ENCODE assay signal across 15 cellular contexts in the genomic region with DNA sequence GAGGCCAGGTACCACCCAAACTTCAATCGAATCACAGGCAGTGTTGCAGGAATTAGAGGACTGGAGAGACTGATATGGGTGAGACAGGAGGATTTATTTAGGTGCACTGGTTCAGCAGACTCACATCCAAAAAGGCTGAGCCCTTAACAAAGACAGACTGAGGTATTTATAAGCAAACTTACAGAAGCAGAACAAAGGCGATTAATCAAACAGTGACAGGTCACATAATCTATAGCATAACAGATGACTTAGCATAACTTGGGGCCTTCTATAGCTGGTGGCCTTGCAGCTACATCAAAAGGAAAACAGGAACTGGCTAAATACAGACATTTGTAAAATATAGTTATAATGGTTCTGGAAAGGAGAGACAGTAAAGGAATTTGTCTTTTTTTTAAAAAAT. TPM values are rescaled to one million over a fixed set of nuclear protein-coding genes. Genes with fewer than 3 reads are reported as not detected.
DNase-seq lines count a peak whose midpoint lies in the region; ATAC-seq, FAIRE-seq and TF ChIP-seq lines count a peak whose summit lies in the region.
"Had no signal": no experiment of that assay in that cellular context is flagged by ENCODE, and none has a peak within 500 bp of the region (broad histone marks: within the 10 kb centered on the region; RNA-seq: fewer than 3 reads in every experiment).

No MANE protein-coding gene starts in this region.

- H3K4me3 ChIP-seq in Caco-2 (ENCODE audit: low read depth, low read length), result no peak overlapping the region
- H3K4me3 ChIP-seq in K562, result no peak overlapping the region
- H3K4me3 ChIP-seq in WERI-Rb-1 (ENCODE audit: low read depth, low read length), result no peak overlapping the region
- H3K4me3 ChIP-seq: BLaER1 had no signal

- no peak; the same call in 1 of the 2 replicates for TF ChIP-seq EP300 in K562 (IDR thresholded peaks at IDR 0.05; ENCODE audit: low read length)

- TF ChIP-seq CTCF in Caco-2 (IDR thresholded peaks at IDR 0.05; ENCODE audit: insufficient read depth in 1 of 2, low read depth in 1 of 2, low read length in 1 of 2, severe bottlenecking in 1 of 2, unreplicated experiment in 1 of 2) (no peak), K562 (IDR thresholded peaks at IDR 0.05 in 2 of 3, conservative IDR thresholded peaks at IDR 0.05 in 1 of 3; ENCODE audit: insufficient read depth in 2 of 3, low read depth in 1 of 3, low read length in 3 of 3) (no peak), WERI-Rb-1 (IDR thresholded peaks at IDR 0.05; ENCODE audit: low read depth, low read length) (no peak)

- no peaks in the 10 kb centered on the region for H3K27me3 Mint-ChIP-seq in Caco-2 (ENCODE audit: insufficient read depth, unreplicated experiment)
- H3K27me3 Mint-ChIP-seq: stimulated activated naive B cell treated with anti-CD40 and anti-IgM and Interleukin-4, amounts not matched to agents 10 μg/mL and 1 μg/mL and 100 μg/mL, for 72 hours had no signal

- POLR2A ChIA-PET in Caco-2 (lab: Charles Lee) (interaction anchor here (1.4 kb wide), 1 partner anchor 63 kb away, joined by 3 read pairs; no protein-coding TSS in a partner anchor), HEK293T (lab: Yijun Ruan, JAX) (interaction anchor here (1.1 kb wide), 1 partner anchor 12 kb away, joined by 4 read pairs; no protein-coding TSS in a partner anchor), K562 (lab: Yijun Ruan, JAX) (interaction anchor here (1.0 kb wide), 1 partner anchor 55 kb away, joined by 3 read pairs; no protein-coding TSS in a partner anchor)

- H3K27me3 ChIP-seq in Caco-2 (replicated peaks; ENCODE audit: control insufficient read depth, insufficient read depth, low read length), result no peaks in the 10 kb centered on the region
- H3K27me3 ChIP-seq in K562 (ENCODE audit: control insufficient read depth in 2 of 2, insufficient read depth in 2 of 2, low read length in 2 of 2), result no peaks in the 10 kb centered on the region
- no peaks in the 10 kb centered on the region for H3K27me3 ChIP-seq in WERI-Rb-1 (ENCODE audit: insufficient read depth, low read depth, severe bottlenecking)
- H3K27me3 ChIP-seq: BLaER1 had no signal

- in situ Hi-C loops in K562 (cut with MboI), result no loop called here

- FAIRE-seq in RCC 7860 (lab: Jason Lieb, UNC) (no peak), K562 (lab: Jason Lieb, UNC) (peak; percentile 77)

- 88% methylated on average over 1 of the region's 2 CpGs for WGBS in K562 (ENCODE audit: insufficient coverage, low coverage, missing lambda C conversion rate)

- CTCF ChIA-PET in Caco-2 (lab: Charles Lee) (interaction anchor here (0.7 to 1.3 kb wide), 2 partner anchors 60 to 114 kb away, joined by 4 to 5 read pairs; no protein-coding TSS in a partner anchor), HEK293T (lab: Yijun Ruan, JAX) (no interaction called here), K562 (lab: Yijun Ruan, JAX; ENCODE audit: low intra/inter-chr PET ratio) (no interaction called here)

- H3K4me1 Mint-ChIP-seq in Caco-2 (ENCODE audit: low read depth, unreplicated experiment), result peaks cover 19% of the 10 kb centered on the region

- no peak overlapping the region for H2AFZ ChIP-seq in K562 (ENCODE audit: low read depth, low read length)

- H3K79me2 ChIP-seq in K562 (ENCODE audit: control insufficient read depth, insufficient read depth, low read length), result peaks cover 10% of the 10 kb centered on the region

- ATAC-seq in K562 (peak; percentile 24; the same call in 2 of the 3 replicates), HG02884 (IDR thresholded peaks at IDR 0.05; ENCODE audit: unreplicated experiment) (no peak), HG02840 (IDR thresholded peaks at IDR 0.05; ENCODE audit: low FRiP score, unreplicated experiment) (no peak), HG03378 (IDR thresholded peaks at IDR 0.05; ENCODE audit: unreplicated experiment) (no peak)
- ATAC-seq: sciatic nerve had no signal

- peaks cover 19% of the 10 kb centered on the region for H3K4me1 ChIP-seq in Caco-2
- H3K4me1 ChIP-seq in K562 (replicated peaks in 1 of 2; ENCODE audit: control insufficient read depth in 2 of 2, insufficient read depth in 2 of 2, low read length in 2 of 2), result peaks cover 7 to 26% of the 10 kb centered on the region in 2 experiments; a peak in 4 of 5 replicates

- peaks cover 32% of the 10 kb centered on the region for H3K36me3 Mint-ChIP-seq in Caco-2 (ENCODE audit: insufficient read depth, unreplicated experiment)

- H3K4me2 ChIP-seq in K562 (ENCODE audit: insufficient read depth, low read length), result peak overlapping the region; percentile 8; the same call in 1 of the 2 replicates
- H3K4me2 ChIP-seq: BLaER1 had no signal

- H3K4me3 Mint-ChIP-seq in Caco-2 (ENCODE audit: unreplicated experiment), result peak overlapping the region; percentile 52
- H3K4me3 Mint-ChIP-seq: brain had no signal

- no peaks in the 10 kb centered on the region for H4K20me1 ChIP-seq in K562 (replicated peaks; ENCODE audit: control insufficient read depth, insufficient read depth, low read length)
- H4K20me1 ChIP-seq: BLaER1 had no signal

- H3K9ac ChIP-seq in K562 (ENCODE audit: insufficient read depth in 1 of 2, low read depth in 2 of 2, low read length in 2 of 2), result no peak overlapping the region
- H3K9ac ChIP-seq: BLaER1 had no signal

- H3K9me1 ChIP-seq in K562 (ENCODE audit: control insufficient read depth, insufficient read depth, low read length), result no peaks in the 10 kb centered on the region

- peaks cover 9% of the 10 kb centered on the region; the same call in 1 of the 2 replicates for H3K9me3 ChIP-seq in Caco-2
- peaks cover 9% of the 10 kb centered on the region for H3K9me3 ChIP-seq in K562 (replicated peaks; ENCODE audit: control insufficient read depth, insufficient read depth, low read depth, low read length)
- H3K9me3 ChIP-seq in WERI-Rb-1 (ENCODE audit: severe bottlenecking), result no peaks in the 10 kb centered on the region

- H3K9me3 Mint-ChIP-seq in Caco-2 (ENCODE audit: unreplicated experiment), result no peaks in the 10 kb centered on the region

- intact Hi-C loops in Caco-2 (cut with micrococcal nuclease; ENCODE audit: unreplicated experiment) (loop anchor here (5.0 kb wide), 1 partner anchor 112 kb away; a partner anchor contains a TSS), K562 (cut with micrococcal nuclease) (no loop called here)

- H3K27ac Mint-ChIP-seq in Caco-2 (ENCODE audit: unreplicated experiment), result peak overlapping the region; percentile 89

- DNase-seq in Caco-2 (no peak), HEK293T (ENCODE audit: extremely low spot score) (no peak), RCC 7860 (ENCODE audit: low spot score) (peak; percentile 3), K562 (ENCODE audit: extremely low read depth in 1 of 4, low spot score in 3 of 4) (peak in 2 of 4 experiments; percentile 46 to 64), WERI-Rb-1 (no peak)
- DNase-seq: NCI-H1694 had no signal

- TF ChIP-seq RAD21 in K562 (CRISPR knock-in tag; conservative IDR thresholded peaks at IDR 0.05 in 1 of 2, IDR thresholded peaks at IDR 0.05 in 1 of 2), result no peak

- BruUV-seq in Caco-2 (replicated peaks; lab: Mats Ljungman, UMichigan), result no TSS peak
- no TSS peak for BruUV-seq in K562 (replicated peaks; lab: Mats Ljungman, UMichigan)

- TF ChIP-seq POLR2A in K562 (conservative IDR thresholded peaks at IDR 0.05), result no peak

- H3K27ac ChIP-seq in K562 (ENCODE audit: extremely low read depth, low read depth, low read length) (peak overlapping the region; percentile 73; the same call in 2 of the 3 replicates), WERI-Rb-1 (no peak overlapping the region)
- H3K27ac ChIP-seq: BLaER1 had no signal

- no peaks in the 10 kb centered on the region for H3K36me3 ChIP-seq in Caco-2 (ENCODE audit: control insufficient read depth, insufficient read depth, low read length)
- H3K36me3 ChIP-seq in K562 (ENCODE audit: control insufficient read depth, insufficient read depth, low read length), result 0 out of 3 replicates have a peak, but pooled peaks cover 3% of the 10 kb centered on the region
- H3K36me3 ChIP-seq in WERI-Rb-1, result no peaks in the 10 kb centered on the region
- H3K36me3 ChIP-seq: BLaER1 had no signal

RNA-seq across cellular contexts. Expression of a gene that starts 2.1 kb away (rescaled TPM):
- total RNA-seq in Caco-2 (2022) (55.8 and 60.9 TPM in 2 replicates), K562 (2014; rRNA removed) (29.3 and 38.4 TPM in 2 replicates), K562 (2014; rRNA removed; fragmentation: Illumina TruSeq; extraction: Trizol) (6.6 and 6.8 TPM in 2 replicates), K562 (2015; rRNA removed; fragmentation: Illumina TruSeq; extraction: Trizol) (5.9 and 7.1 TPM in 2 replicates), K562 (2021) (43.2 and 43.6 TPM in 2 replicates)
- 5.5 and 9.0 TPM in 2 replicates for total RNA-seq in K562 (2011; cell fraction: chromatin; rRNA removed; ENCODE audit: low replicate concordance)
- 9.2 and 9.3 TPM in 2 replicates for total RNA-seq in K562 (2011; cell fraction: nucleolus; rRNA removed)
- total RNA-seq in K562 (2011; cell fraction: nucleoplasm; rRNA removed), result 7.9 and 8.4 TPM in 2 replicates
- polyA plus RNA-seq in K562 (2011; rRNA removed) (16.7 and 39.5 TPM in 2 replicates), K562 (2014; fragmentation: Illumina TruSeq; extraction: Trizol) (57.9 and 62.9 TPM in 2 replicates), K562 (2014; fragmentation: Nextera tagmentation; extraction: Ambion mirVana) (100 to 1,000 TPM; 160 to 166 TPM), K562 (2014; rRNA removed) (49.5 and 58.1 TPM in 2 replicates)
- 27.9 and 68.7 TPM in 2 replicates for polyA plus RNA-seq in K562 (2011; cell fraction: cytosol; rRNA removed)
- 10.0 and 16.1 TPM in 2 replicates for polyA plus RNA-seq in K562 (2011; cell fraction: nucleus; rRNA removed)
- polyA plus RNA-seq in K562 (2012), result 41.8 and 64.6 TPM in 2 replicates
- 12.6 and 31.1 TPM in 2 replicates for polyA minus RNA-seq in K562 (2011; rRNA and poly(A)+ RNA removed)
- polyA minus RNA-seq in K562 (2011; cell fraction: cytosol; rRNA and poly(A)+ RNA removed), result 10.2 and 18.5 TPM in 2 replicates
- 3.0 TPM in 2 replicates for polyA minus RNA-seq in K562 (2011; cell fraction: nucleus; rRNA and poly(A)+ RNA removed)

RNA-seq across cellular contexts. Expression of a gene that starts 26.8 kb away (rescaled TPM):
- total RNA-seq in Caco-2 (2022) (not detected in 2 replicates), K562 (2014; rRNA removed) (not detected in 2 replicates), K562 (2014; rRNA removed; fragmentation: Illumina TruSeq; extraction: Trizol) (not detected in 2 replicates), K562 (2015; rRNA removed; fragmentation: Illumina TruSeq; extraction: Trizol) (not detected in 2 replicates), K562 (2021) (not detected in 2 replicates)
- not detected in 2 replicates for total RNA-seq in K562 (2011; cell fraction: chromatin; rRNA removed; ENCODE audit: low replicate concordance)
- not detected in 2 replicates for total RNA-seq in K562 (2011; cell fraction: nucleolus; rRNA removed)
- total RNA-seq in K562 (2011; cell fraction: nucleoplasm; rRNA removed), result not detected in 2 replicates
- polyA plus RNA-seq in K562 (2011; rRNA removed) (not detected in 2 replicates), K562 (2014; fragmentation: Illumina TruSeq; extraction: Trizol) (not detected in 2 replicates), K562 (2014; fragmentation: Nextera tagmentation; extraction: Ambion mirVana) (under 1 TPM in 1 of 2 experiments, not detected in 1; 0.04 TPM), K562 (2014; rRNA removed) (not detected in 2 replicates)
- not detected in 2 replicates for polyA plus RNA-seq in K562 (2011; cell fraction: cytosol; rRNA removed)
- polyA plus RNA-seq in K562 (2011; cell fraction: nucleus; rRNA removed), result not detected in 2 replicates
- polyA plus RNA-seq in K562 (2012), result not detected in 2 replicates
- not detected in 2 replicates for polyA minus RNA-seq in K562 (2011; rRNA and poly(A)+ RNA removed)
- polyA minus RNA-seq in K562 (2011; cell fraction: cytosol; rRNA and poly(A)+ RNA removed), result not detected in 2 replicates
- polyA minus RNA-seq in K562 (2011; cell fraction: nucleus; rRNA and poly(A)+ RNA removed), result not detected in 2 replicates
- total RNA-seq: fibroblast of villous mesenchyme, IMR-90 had no signal
- polyA plus RNA-seq: IMR-90 had no signal

RNA-seq across cellular contexts. Expression of a gene that starts 29.8 kb away (rescaled TPM):
- total RNA-seq in Caco-2 (2022), result 24.2 and 25.1 TPM in 2 replicates
- 12.1 and 20.9 TPM in 2 replicates for total RNA-seq in K562 (2011; cell fraction: chromatin; rRNA removed; ENCODE audit: low replicate concordance)
- 11.8 and 13.8 TPM in 2 replicates for total RNA-seq in K562 (2011; cell fraction: nucleolus; rRNA removed)
- 19.7 and 42.2 TPM in 2 replicates for total RNA-seq in K562 (2011; cell fraction: nucleoplasm; rRNA removed)
- total RNA-seq in K562 (2014; rRNA removed), result 12.4 and 15.1 TPM in 2 replicates
- 14.4 and 15.6 TPM in 2 replicates for total RNA-seq in K562 (2014; rRNA removed; fragmentation: Illumina TruSeq; extraction: Trizol)
- 15.8 and 15.9 TPM in 2 replicates for total RNA-seq in K562 (2015; rRNA removed; fragmentation: Illumina TruSeq; extraction: Trizol)
- 90.1 and 90.9 TPM in 2 replicates for total RNA-seq in K562 (2021)
- polyA plus RNA-seq in K562 (2011; rRNA removed), result 44.4 and 54.7 TPM in 2 replicates
- polyA plus RNA-seq in K562 (2011; cell fraction: cytosol; rRNA removed), result 47.1 and 53.6 TPM in 2 replicates
- 24.0 and 25.6 TPM in 2 replicates for polyA plus RNA-seq in K562 (2011; cell fraction: nucleus; rRNA removed)
- polyA plus RNA-seq in K562 (2012), result 76.3 and 80.4 TPM in 2 replicates
- polyA plus RNA-seq in K562 (2014; fragmentation: Illumina TruSeq; extraction: Trizol), result 116 and 118 TPM in 2 replicates
- polyA plus RNA-seq in K562 (2014; fragmentation: Nextera tagmentation; extraction: Ambion mirVana), result 100 to 1,000 TPM; 226 to 285 TPM
- polyA plus RNA-seq in K562 (2014; rRNA removed), result 55.5 and 59.8 TPM in 2 replicates
- 24.1 and 28.9 TPM in 2 replicates for polyA minus RNA-seq in K562 (2011; rRNA and poly(A)+ RNA removed)
- polyA minus RNA-seq in K562 (2011; cell fraction: cytosol; rRNA and poly(A)+ RNA removed), result 30.9 and 31.5 TPM in 2 replicates
- 4.7 and 7.6 TPM in 2 replicates for polyA minus RNA-seq in K562 (2011; cell fraction: nucleus; rRNA and poly(A)+ RNA removed)

RNA-seq across cellular contexts. Expression of a gene that starts 36.7 kb away (rescaled TPM):
- total RNA-seq in Caco-2 (2022) (0.19 and 0.39 TPM in 2 replicates), K562 (2014; rRNA removed) (4.3 and 6.4 TPM in 2 replicates), K562 (2014; rRNA removed; fragmentation: Illumina TruSeq; extraction: Trizol) (3.0 and 3.7 TPM in 2 replicates), K562 (2015; rRNA removed; fragmentation: Illumina TruSeq; extraction: Trizol) (6.4 and 6.8 TPM in 2 replicates), K562 (2021) (9.1 and 9.6 TPM in 2 replicates)
- 10.1 and 16.3 TPM in 2 replicates for total RNA-seq in K562 (2011; cell fraction: chromatin; rRNA removed; ENCODE audit: low replicate concordance)
- 8.8 and 9.8 TPM in 2 replicates for total RNA-seq in K562 (2011; cell fraction: nucleolus; rRNA removed)
- total RNA-seq in K562 (2011; cell fraction: nucleoplasm; rRNA removed), result 10.0 and 11.8 TPM in 2 replicates
- polyA plus RNA-seq in K562 (2011; rRNA removed) (5.1 and 6.0 TPM in 2 replicates), K562 (2014; fragmentation: Illumina TruSeq; extraction: Trizol) (6.6 and 7.4 TPM in 2 replicates), K562 (2014; fragmentation: Nextera tagmentation; extraction: Ambion mirVana) (1 to 10 TPM; 4.7 to 8.4 TPM), K562 (2014; rRNA removed) (4.4 and 6.0 TPM in 2 replicates)
- polyA plus RNA-seq in K562 (2011; cell fraction: cytosol; rRNA removed), result 4.1 and 8.9 TPM in 2 replicates
- 3.5 and 7.3 TPM in 2 replicates for polyA plus RNA-seq in K562 (2011; cell fraction: nucleus; rRNA removed)
- 7.0 and 7.2 TPM in 2 replicates for polyA plus RNA-seq in K562 (2012)
- 6.0 and 7.8 TPM in 2 replicates for polyA minus RNA-seq in K562 (2011; rRNA and poly(A)+ RNA removed)
- polyA minus RNA-seq in K562 (2011; cell fraction: cytosol; rRNA and poly(A)+ RNA removed), result 2.6 and 5.6 TPM in 2 replicates
- 1.3 and 1.8 TPM in 2 replicates for polyA minus RNA-seq in K562 (2011; cell fraction: nucleus; rRNA and poly(A)+ RNA removed)

RNA-seq across cellular contexts. Expression of a gene that starts 56.4 kb away (rescaled TPM):
- total RNA-seq in Caco-2 (2022) (7.8 and 9.1 TPM in 2 replicates), K562 (2014; rRNA removed) (1.6 and 2.4 TPM in 2 replicates), K562 (2014; rRNA removed; fragmentation: Illumina TruSeq; extraction: Trizol) (0.80 and 1.1 TPM in 2 replicates), K562 (2015; rRNA removed; fragmentation: Illumina TruSeq; extraction: Trizol) (1.5 and 1.9 TPM in 2 replicates), K562 (2021) (3.3 and 5.0 TPM in 2 replicates)
- total RNA-seq in K562 (2011; cell fraction: chromatin; rRNA removed; ENCODE audit: low replicate concordance), result 10.6 and 19.4 TPM in 2 replicates
- 12.4 and 13.3 TPM in 2 replicates for total RNA-seq in K562 (2011; cell fraction: nucleolus; rRNA removed)
- 9.5 and 12.7 TPM in 2 replicates for total RNA-seq in K562 (2011; cell fraction: nucleoplasm; rRNA removed)
- polyA plus RNA-seq in K562 (2011; rRNA removed) (1.6 TPM in 2 replicates), K562 (2014; fragmentation: Illumina TruSeq; extraction: Trizol) (2.2 and 2.7 TPM in 2 replicates), K562 (2014; fragmentation: Nextera tagmentation; extraction: Ambion mirVana) (1 to 10 TPM; 1.4 to 2.0 TPM), K562 (2014; rRNA removed) (1.7 and 4.0 TPM in 2 replicates)
- 2.4 and 2.5 TPM in 2 replicates for polyA plus RNA-seq in K562 (2011; cell fraction: cytosol; rRNA removed)
- 2.4 and 2.7 TPM in 2 replicates for polyA plus RNA-seq in K562 (2011; cell fraction: nucleus; rRNA removed)
- 2.3 and 2.9 TPM in 2 replicates for polyA plus RNA-seq in K562 (2012)
- 2.8 and 3.4 TPM in 2 replicates for polyA minus RNA-seq in K562 (2011; rRNA and poly(A)+ RNA removed)
- 0.73 and 2.1 TPM in 2 replicates for polyA minus RNA-seq in K562 (2011; cell fraction: cytosol; rRNA and poly(A)+ RNA removed)
- polyA minus RNA-seq in K562 (2011; cell fraction: nucleus; rRNA and poly(A)+ RNA removed), result 6.7 and 7.0 TPM in 2 replicates
